ENCODE assay signal across 1 cellular context in genomic region chr16:74635303-74635702, GRCh38.
TF ChIP-seq lines count a peak whose summit lies in the region.

No MANE protein-coding gene starts in this region.

TF ChIP-seq in HepG2, 621 proteins besides CTCF, POLR2A, EP300 and RAD21 (continued from another document):
- no peak for TF ChIP-seq ZNF407 (CRISPR knock-in tag; IDR thresholded peaks at IDR 0.05; ENCODE audit: not compliant biosample characterization)
- 0 out of 2 replicates have a peak, but pooled peaks have one; percentile 57 for TF ChIP-seq ZNF816 (CRISPR knock-in tag; IDR thresholded peaks at IDR 0.05; ENCODE audit: borderline replicate concordance)
- TF ChIP-seq ZNF292 (CRISPR knock-in tag; IDR thresholded peaks at IDR 0.05; ENCODE audit: borderline replicate concordance, low read depth) = no peak
- no peak for TF ChIP-seq ZNF124 (CRISPR knock-in tag; IDR thresholded peaks at IDR 0.05)
- TF ChIP-seq THAP7 (CRISPR knock-in tag; IDR thresholded peaks at IDR 0.05) = no peak
- no peak for TF ChIP-seq ATF3 (CRISPR knock-in tag; IDR thresholded peaks at IDR 0.05)
- no peak for TF ChIP-seq DNMT3B (CRISPR knock-in tag; conservative IDR thresholded peaks at IDR 0.05)
- no peak for TF ChIP-seq ZBTB46 (CRISPR knock-in tag; IDR thresholded peaks at IDR 0.05; ENCODE audit: borderline replicate concordance)
- TF ChIP-seq PITX1 (CRISPR knock-in tag; IDR thresholded peaks at IDR 0.05) = no peak
- TF ChIP-seq ZNF674 (CRISPR knock-in tag; IDR thresholded peaks at IDR 0.05; ENCODE audit: low read depth) = no peak
- TF ChIP-seq TP53 (CRISPR knock-in tag; conservative IDR thresholded peaks at IDR 0.05) = no peak
- no peak for TF ChIP-seq ARNT2 (CRISPR knock-in tag; IDR thresholded peaks at IDR 0.05; ENCODE audit: low read depth)
- TF ChIP-seq HMGA1 (CRISPR knock-in tag; conservative IDR thresholded peaks at IDR 0.05) = no peak
- TF ChIP-seq NFE2L1 (CRISPR knock-in tag; IDR thresholded peaks at IDR 0.05; ENCODE audit: borderline replicate concordance) = no peak
- TF ChIP-seq ZNF660 (CRISPR knock-in tag; IDR thresholded peaks at IDR 0.05; ENCODE audit: borderline replicate concordance, low read depth) = no peak
- TF ChIP-seq ARID3A (IDR thresholded peaks at IDR 0.05; ENCODE audit: low read depth, low read length) = peak; percentile 75; the same call in 1 of the 2 replicates
- no peak for TF ChIP-seq SRSF9 (IDR thresholded peaks at IDR 0.05; ENCODE audit: borderline replicate concordance, insufficient read depth, low read depth, low read length, poor library complexity, severe bottlenecking)
- no peak for TF ChIP-seq ZNF772 (CRISPR knock-in tag; IDR thresholded peaks at IDR 0.05)
